39 cellular contexts compared by ENCODE assay signal in genomic region chr9:8727191-8727590, GRCh38.
"Had no signal": no experiment of that assay in that cellular context is flagged by ENCODE, and none has a peak within 500 bp of the region (broad histone marks: within the 10 kb centered on the region; RNA-seq: fewer than 3 reads in every experiment).

No MANE protein-coding gene starts in this region.

- H3K4me1 ChIP-seq: body of pancreas had no signal

- H3K36me3 ChIP-seq: ascending aorta had no signal

- H3K4me1 Mint-ChIP-seq: activated naive CD4-positive, alpha-beta T cell treated with anti-CD3 and anti-CD28 coated beads, Interleukin-2, amount 50 U/mL, for 24 hours; activated naive CD8-positive, alpha-beta T cell treated with anti-CD3 and anti-CD28 coated beads, Interleukin-2, amount 10 ng/mL, durations not matched to agents 7 days and 5 days; T-cell; T-helper 17 cell had no signal

- H3K27me3 ChIP-seq: ascending aorta, body of pancreas had no signal

- H3K9me3 ChIP-seq: ascending aorta, body of pancreas had no signal

- H3K4me3 ChIP-seq: ascending aorta, body of pancreas, PC-9 had no signal

- H3K36me3 Mint-ChIP-seq: activated naive CD4-positive, alpha-beta T cell treated with anti-CD3 and anti-CD28 coated beads, Interleukin-2, amount 50 U/mL, for 24 hours; activated naive CD8-positive, alpha-beta T cell treated with anti-CD3 and anti-CD28 coated beads, Interleukin-2, amount 10 ng/mL, durations not matched to agents 7 days and 5 days; T-cell had no signal

- H3K9ac ChIP-seq: KMS-11 had no signal

- H3K27ac Mint-ChIP-seq: activated CD8-positive, alpha-beta T cell treated with anti-CD3 and anti-CD28 coated beads for 36 hours; activated naive CD4-positive, alpha-beta T cell treated with anti-CD3 and anti-CD28 coated beads, Interleukin-2, amount 50 U/mL, for 24 hours; activated naive CD8-positive, alpha-beta T cell treated with anti-CD3 and anti-CD28 coated beads, Interleukin-2, amount 10 ng/mL, durations not matched to agents 7 days and 5 days; activated T-cell treated with anti-CD3 and anti-CD28 coated beads, Interleukin-2, amount 50 U/mL, for 72 hours; activated T-helper 2 cell treated with anti-CD3 and anti-CD28 coated beads, Interferon-gamma antibody, Interleukin-2, Interleukin-4, amounts not matched to agents 10 μg/mL and 5 μg/mL and 100 μg/mL, durations not matched to agents 14 hours and 24 hours and 36 hours; T-cell; T-helper 17 cell had no signal

- H3K4me3 Mint-ChIP-seq: activated CD8-positive, alpha-beta T cell treated with anti-CD3 and anti-CD28 coated beads for 36 hours; activated naive CD4-positive, alpha-beta T cell treated with anti-CD3 and anti-CD28 coated beads, Interleukin-2, amount 50 U/mL, for 24 hours; activated naive CD8-positive, alpha-beta T cell treated with anti-CD3 and anti-CD28 coated beads, Interleukin-2, amount 10 ng/mL, durations not matched to agents 7 days and 5 days; activated T-cell treated with anti-CD3 and anti-CD28 coated beads, Interleukin-2, amount 50 U/mL, for 72 hours; T-cell; T-helper 17 cell had no signal

- DNase-seq: activated CD4-positive, alpha-beta T cell treated with anti-CD3 and anti-CD28 coated beads for 1 hour; activated CD4-positive, alpha-beta T cell treated with anti-CD3 and anti-CD28 coated beads for 48 hours; activated CD4-positive, alpha-beta T cell treated with anti-CD3 and anti-CD28 coated beads, Interleukin-2, amount 50 U/mL, for 4 hours; activated CD4-positive, CD25-positive, alpha-beta regulatory T cell; activated CD8-positive, alpha-beta T cell treated with anti-CD3 and anti-CD28 coated beads for 36 hours; activated gamma-delta T cell; activated naive CD4-positive, alpha-beta T cell treated with Interleukin-2 at 50 U/mL for 16 hours; activated naive CD8-positive, alpha-beta T cell treated with anti-CD3 and anti-CD28 coated beads, Interleukin-2, amount 10 ng/mL, durations not matched to agents 7 days and 5 days; activated T-cell treated with anti-CD3 and anti-CD28 coated beads, Interleukin-2, amount 50 U/mL, for 1 hour; activated T-cell treated with anti-CD3 and anti-CD28 coated beads, Interleukin-2, amount 50 U/mL, for 72 hours; amygdala; body of pancreas; caudate nucleus; MM.1S; MV-4-11; NCI-H1092 treated with DMSO at 0.1 percent for 48 hours; NCI-H1417; NCI-H146; NCI-H187; NCI-H2029 treated with DMSO at 0.1 percent for 48 hours; NCI-H2107; NCI-H2171; NCI-H510A; NCI-H526; NCI-H748 treated with DMSO at 0.1 percent for 48 hours; PC-9; SIG-M5; T-cell; T-helper 17 cell had no signal

- H3K4me2 ChIP-seq: KMS-11, PC-9 had no signal

- H3K27me3 Mint-ChIP-seq: activated naive CD8-positive, alpha-beta T cell treated with anti-CD3 and anti-CD28 coated beads, Interleukin-2, amount 10 ng/mL, durations not matched to agents 7 days and 5 days had no signal

- FAIRE-seq: bronchial epithelial cell, RCC 7860 had no signal

- ATAC-seq: activated CD8-positive, alpha-beta T cell treated with anti-CD3 and anti-CD28 coated beads for 36 hours; activated T-cell treated with anti-CD3 and anti-CD28 coated beads, Interleukin-2, amount 50 U/mL, for 72 hours; body of pancreas; Right ventricle myocardium inferior; SK-N-SH treated with all-trans-retinoic acid at 6 μM for 48 hours; T-cell; T-helper 17 cell had no signal

- H2AFZ ChIP-seq: PC-9 had no signal

- H3K27ac ChIP-seq: ascending aorta, body of pancreas, KMS-11, PC-9, RWPE1, VCaP had no signal

- H3K9me3 Mint-ChIP-seq: activated CD8-positive, alpha-beta T cell treated with anti-CD3 and anti-CD28 coated beads for 36 hours; activated naive CD4-positive, alpha-beta T cell treated with anti-CD3 and anti-CD28 coated beads, Interleukin-2, amount 50 U/mL, for 24 hours; activated naive CD8-positive, alpha-beta T cell treated with anti-CD3 and anti-CD28 coated beads, Interleukin-2, amount 10 ng/mL, durations not matched to agents 7 days and 5 days; activated T-cell treated with anti-CD3 and anti-CD28 coated beads, Interleukin-2, amount 50 U/mL, for 72 hours; activated T-helper 2 cell treated with anti-CD3 and anti-CD28 coated beads, Interferon-gamma antibody, Interleukin-2, Interleukin-4, amounts not matched to agents 10 μg/mL and 5 μg/mL and 100 μg/mL, durations not matched to agents 14 hours and 24 hours and 36 hours; T-cell had no signal
